Comparison of ENCODE assay signal across 13 cellular contexts in the genomic region with DNA sequence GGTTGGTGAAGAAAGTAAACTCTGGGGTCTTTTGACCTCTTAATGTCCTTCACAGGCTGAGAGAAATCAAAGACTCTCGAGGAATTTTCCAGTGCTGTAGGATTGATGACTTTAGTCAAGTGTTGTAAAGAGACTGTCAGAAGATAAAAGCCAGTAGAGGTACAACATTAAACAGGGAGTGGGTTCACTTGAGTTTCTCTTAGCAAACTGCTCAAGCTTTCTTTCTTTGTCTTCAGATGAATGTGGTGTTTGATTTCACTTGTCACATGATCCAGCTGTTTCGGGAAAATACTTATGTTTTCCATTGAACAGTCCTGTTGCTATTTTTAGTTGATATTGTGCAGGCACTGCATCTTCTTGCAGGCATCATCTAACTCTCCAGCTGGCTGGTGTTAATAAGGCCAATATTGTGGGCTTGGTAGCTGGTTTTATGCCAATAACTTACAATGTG. TPM values are rescaled to one million over a fixed set of nuclear protein-coding genes. Genes with fewer than 3 reads are reported as not detected.
A peak's percentile ranks its signal among the peaks of the same experiment; 100 is the strongest.
DNase-seq lines count a peak whose midpoint lies in the region; ATAC-seq and TF ChIP-seq lines count a peak whose summit lies in the region.
"Had no signal": no experiment of that assay in that cellular context is flagged by ENCODE, and none has a peak within 500 bp of the region (broad histone marks: within the 10 kb centered on the region; RNA-seq: fewer than 3 reads in every experiment).

No MANE protein-coding gene starts in this region.

- no peak overlapping the region for H4K5ac ChIP-seq in IMR-90 (ENCODE audit: low read depth, low read length)

- H3K4ac ChIP-seq in IMR-90 (ENCODE audit: low read depth, low read length): no peak overlapping the region; the same call in 1 of the 2 replicates

- TF ChIP-seq RAD21 in IMR-90 (IDR thresholded peaks at IDR 0.05; ENCODE audit: low read length): no peak

- CTCF ChIA-PET in A673 (lab: Charles Lee) (interaction anchor here (1.4 kb wide), 1 partner anchor 59 kb away, joined by 4 read pairs; no protein-coding TSS in a partner anchor), IMR-90 (lab: Yijun Ruan, JAX) (interaction anchor here (0.8 kb wide), 1 partner anchor 10 kb away, joined by 3 read pairs; no protein-coding TSS in a partner anchor)

- in situ Hi-C loops in IMR-90 (cut with MboI; ENCODE audit: low sequenced_read_pairs): no loop called here
- in situ Hi-C loops in SK-MEL-5 (cut with HindIII; ENCODE audit: low pct_unique_long_range_greater_than_20kb, low sequenced_read_pairs): no loop called here

- DNase-seq in A673 (ENCODE audit: low spot score) (peak; percentile 35), IMR-90 (peak; percentile 56), SK-MEL-5 (ENCODE audit: low read depth, low spot score) (peak; percentile 7), left lung (no peak), NCI-H524 (lab: John Stamatoyannopoulos, UW) (no peak), AG08396 (ENCODE audit: low spot score) (no peak)
- no peak for DNase-seq in stimulated activated naive CD4-positive, alpha-beta T cell (lab: John Stamatoyannopoulos, UW)
- DNase-seq in stimulated activated CD4-positive, alpha-beta T cell treated with anti-CD3 and anti-CD28 coated beads, Interleukin-12 subunit alpha, Interleukin-12 subunit beta, amount 100 ng/mL, for 4 hours: no peak
- DNase-seq: activated CD4-positive, alpha-beta T cell treated with anti-CD3 and anti-CD28 coated beads, Interleukin-2, amount 50 U/mL, for 4 hours; anterior cingulate cortex; CD4-positive, alpha-beta T cell; esophagus squamous epithelium; MG63 had no signal

- no peak overlapping the region for H2AK5ac ChIP-seq in IMR-90 (ENCODE audit: low read depth, low read length)

- TF ChIP-seq POLR2A in IMR-90 (IDR thresholded peaks at IDR 0.05; ENCODE audit: low read depth, low read length): no peak

- H3K79me1 ChIP-seq in IMR-90 (ENCODE audit: low read depth in 1 of 2, low read length in 2 of 2): no peaks in the 10 kb centered on the region

- peak overlapping the region; percentile 34; the same call in 1 of the 2 replicates for H3K4me2 ChIP-seq in IMR-90 (ENCODE audit: low read depth, low read length)

- H4K20me1 ChIP-seq in IMR-90 (ENCODE audit: insufficient read depth, low read length): no peaks in the 10 kb centered on the region

- H3K4me1 ChIP-seq in A673 (ENCODE audit: insufficient read depth, low read length, poor library complexity, severe bottlenecking) (peaks cover 11% of the 10 kb centered on the region), IMR-90 (ENCODE audit: control insufficient read depth, insufficient read depth, low read length) (peaks cover 4% of the 10 kb centered on the region; the same call in 1 of the 2 replicates), left lung (peaks cover 0 to 6% of the 10 kb centered on the region in 2 donors)

- TF ChIP-seq CTCF in A673 (conservative IDR thresholded peaks at IDR 0.05; ENCODE audit: low read depth, low read length) (no peak), IMR-90 (conservative IDR thresholded peaks at IDR 0.05; ENCODE audit: low read depth, low read length) (no peak), left lung (IDR thresholded peaks at IDR 0.05) (no peak)

- peak; percentile 50 for ATAC-seq in IMR-90 (ENCODE audit: low read depth)
- ATAC-seq in left lung: peak; percentile 67

- POLR2A ChIA-PET in A673 (lab: Charles Lee; ENCODE audit: low non-redundant PET) (no interaction called here), IMR-90 (lab: Charles Lee; ENCODE audit: unreplicated experiment) (no interaction called here)

- WGBS in IMR-90 (ENCODE audit: extremely low coverage in 2 of 2, insufficient read length in 1 of 2), 2 experiments: no CpG with 5 or more reads among the region's 2 CpGs

- no peak overlapping the region for H3K56ac ChIP-seq in IMR-90 (ENCODE audit: extremely low read depth, insufficient read depth, low read length)

- H3K9me3 ChIP-seq in A673 (ENCODE audit: low read depth, low read length, poor library complexity, severe bottlenecking): no peaks in the 10 kb centered on the region
- H3K9me3 ChIP-seq in IMR-90 (ENCODE audit: control insufficient read depth, insufficient read depth, low read length): no peaks in the 10 kb centered on the region
- no peaks in the 10 kb centered on the region for H3K9me3 ChIP-seq in left lung
- H3K9me3 ChIP-seq: esophagus squamous epithelium, MG63 had no signal

- no peak overlapping the region for H4K8ac ChIP-seq in IMR-90 (ENCODE audit: low read depth in 2 of 2, low read length in 2 of 2)

- dilution Hi-C loops in IMR-90 (cut with HindIII; ENCODE audit: low sequenced_read_pairs, unreplicated experiment): no loop called here

- no peak overlapping the region for H3K4me3 ChIP-seq in A673 (ENCODE audit: low read depth, low read length, poor library complexity, severe bottlenecking)
- H3K4me3 ChIP-seq in IMR-90 (ENCODE audit: insufficient read depth, low read depth, low read length): no peak overlapping the region
- no peak overlapping the region for H3K4me3 ChIP-seq in left lung
- H3K4me3 ChIP-seq: esophagus squamous epithelium, MG63 had no signal

- no peak overlapping the region for H2AFZ ChIP-seq in IMR-90 (replicated peaks; ENCODE audit: low read length, poor library complexity)

- H3K18ac ChIP-seq in IMR-90 (ENCODE audit: low read depth, low read length): peak overlapping the region; percentile 46; the same call in 1 of the 2 replicates

- H2AK9ac ChIP-seq in IMR-90 (replicated peaks; ENCODE audit: low read depth, low read length, poor library complexity): no peak overlapping the region

- 0 out of 2 replicates have a peak overlapping the region, but pooled peaks have one; percentile 24 for H4K91ac ChIP-seq in IMR-90 (ENCODE audit: insufficient read depth, low read depth, low read length)

- no TSS peak for BruUV-seq in A673 (replicated peaks; lab: Mats Ljungman, UMichigan)
- no TSS peak for BruUV-seq in IMR-90 (replicated peaks; lab: Mats Ljungman, UMichigan)

- H3K36me3 ChIP-seq in A673 (ENCODE audit: insufficient read depth, low read length, poor library complexity, severe bottlenecking) (no peaks in the 10 kb centered on the region), IMR-90 (ENCODE audit: control insufficient read depth, insufficient read depth, low read length) (no peaks in the 10 kb centered on the region), left lung (no peaks in the 10 kb centered on the region)
- H3K36me3 ChIP-seq: esophagus squamous epithelium, MG63 had no signal

- H3K23ac ChIP-seq in IMR-90 (ENCODE audit: low read depth, low read length): no peak overlapping the region

- H2BK20ac ChIP-seq in IMR-90 (ENCODE audit: low read depth, low read length): no peak overlapping the region

- H2BK5ac ChIP-seq in IMR-90 (ENCODE audit: low read depth, low read length, poor library complexity, severe bottlenecking): no peak overlapping the region

- H3K27ac ChIP-seq in A673 (ENCODE audit: low read depth, low read length, poor library complexity, severe bottlenecking): no peak overlapping the region
- peak overlapping the region; percentile 62; the same call in 1 of the 2 replicates for H3K27ac ChIP-seq in IMR-90 (ENCODE audit: insufficient read depth, low read length)
- peak overlapping the region in 1 of 2 donors; percentile 33 for H3K27ac ChIP-seq in left lung
- H3K27ac ChIP-seq: esophagus squamous epithelium had no signal

- no peaks in the 10 kb centered on the region for H3K9me1 ChIP-seq in IMR-90 (ENCODE audit: insufficient read depth, low read length)

- no peak overlapping the region for H2BK120ac ChIP-seq in IMR-90 (ENCODE audit: low read depth, low read length)

- H3K27me3 ChIP-seq in A673 (replicated peaks; ENCODE audit: insufficient read depth, low read depth, low read length, poor library complexity) (no peaks in the 10 kb centered on the region), IMR-90 (ENCODE audit: control insufficient read depth, insufficient read depth, low read length) (no peaks in the 10 kb centered on the region), left lung (no peaks in the 10 kb centered on the region)
- H3K27me3 ChIP-seq: esophagus squamous epithelium, MG63 had no signal

- H3K14ac ChIP-seq in IMR-90 (replicated peaks; ENCODE audit: low read depth, low read length): no peak overlapping the region

- no peak overlapping the region for H2BK15ac ChIP-seq in IMR-90 (ENCODE audit: low read depth, low read length)

- H3K9ac ChIP-seq in IMR-90 (ENCODE audit: low read depth, low read length): no peak overlapping the region

- intact Hi-C loops in A673 (cut with micrococcal nuclease; ENCODE audit: unreplicated experiment) (no loop called here), IMR-90 (cut with micrococcal nuclease) (loop anchor here (2.0 kb wide), 1 partner anchor 27 kb away; no protein-coding TSS in a partner anchor), left lung (cut with DNase I) (no loop called here)

TF ChIP-seq in IMR-90, 13 proteins besides CTCF, POLR2A, EP300 and RAD21:
- TF ChIP-seq RCOR1 (IDR thresholded peaks at IDR 0.05; ENCODE audit: insufficient replicate concordance, low read length): no peak
- TF ChIP-seq MXI1 (IDR thresholded peaks at IDR 0.05; ENCODE audit: borderline replicate concordance, low read depth, low read length): no peak
- TF ChIP-seq CHD1 (IDR thresholded peaks at IDR 0.05; ENCODE audit: low read depth, low read length): no peak
- no peak for TF ChIP-seq FOS (IDR thresholded peaks at IDR 0.05; ENCODE audit: low read depth, low read length)
- TF ChIP-seq, protein P1, sequence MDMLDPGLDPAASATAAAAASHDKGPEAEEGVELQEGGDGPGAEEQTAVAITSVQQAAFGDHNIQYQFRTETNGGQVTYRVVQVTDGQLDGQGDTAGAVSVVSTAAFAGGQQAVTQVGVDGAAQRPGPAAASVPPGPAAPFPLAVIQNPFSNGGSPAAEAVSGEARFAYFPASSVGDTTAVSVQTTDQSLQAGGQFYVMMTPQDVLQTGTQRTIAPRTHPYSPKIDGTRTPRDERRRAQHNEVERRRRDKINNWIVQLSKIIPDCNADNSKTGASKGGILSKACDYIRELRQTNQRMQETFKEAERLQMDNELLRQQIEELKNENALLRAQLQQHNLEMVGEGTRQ (IDR thresholded peaks at IDR 0.05; ENCODE audit: low read depth, low read length): no peak; the same call in 1 of the 2 replicates

RNA-seq across cellular contexts. Expression of a gene that starts 45.6 kb away (rescaled TPM):
- total RNA-seq in A673 (2021): not detected in 2 replicates
- total RNA-seq in IMR-90 (2012; rRNA removed): not detected in 2 replicates
- not detected in 2 replicates for polyA plus RNA-seq in IMR-90 (2012; rRNA removed)
- not detected in 2 replicates for polyA plus RNA-seq in IMR-90 (2012; cell fraction: cytosol; rRNA removed)
- polyA plus RNA-seq in IMR-90 (2012; cell fraction: nucleus; rRNA removed; ENCODE audit: low replicate concordance): not detected in 2 replicates
- not detected in 2 replicates for total RNA-seq in SK-MEL-5 (2014; rRNA removed; shearing (Covaris generic))
- polyA plus RNA-seq in SK-MEL-5 (2015; cell fraction: cytosol; rRNA removed): not detected in 2 replicates
- not detected in 2 replicates for polyA plus RNA-seq in SK-MEL-5 (2015; cell fraction: nucleus; rRNA removed)
- under 1 TPM in 1 of 2 donors, not detected in 1; 0.89 TPM for total RNA-seq in left lung
- total RNA-seq: CD4-positive, alpha-beta T cell had no signal

Comparison
In these comparisons a context has a peak if more than half of its experiments do, and no peak if none do; other contexts are left out.
1. DNase-seq: peak in A673 (single experiment), IMR-90 (single experiment) and SK-MEL-5 (single experiment); none in left lung (0 of 2), NCI-H524 (0 of 2), stimulated activated naive CD4-positive, alpha-beta T cell (0 of 6), stimulated activated CD4-positive, alpha-beta T cell treated with anti-CD3 and anti-CD28 coated beads, Interleukin-12 subunit alpha, Interleukin-12 subunit beta, amount 100 ng/mL, for 4 hours (single experiment) and AG08396 (single experiment).